Comparison of ENCODE assay signal across 1 cellular context in genomic region chr4:44157611-44158277, GRCh38.
TF ChIP-seq lines count a peak whose summit lies in the region.

No MANE protein-coding gene starts in this region.

TF ChIP-seq in IMR-90, 13 proteins besides CTCF, POLR2A, EP300 and RAD21 (continued from another document):
- TF ChIP-seq USF2 (IDR thresholded peaks at IDR 0.05; ENCODE audit: low read depth, low read length): no peak
- TF ChIP-seq ELK1 (IDR thresholded peaks at IDR 0.05; ENCODE audit: borderline replicate concordance, low read depth, low read length): no peak
- TF ChIP-seq RFX5 (IDR thresholded peaks at IDR 0.05; ENCODE audit: low read depth, low read length): no peak
- no peak for TF ChIP-seq CHD1 (IDR thresholded peaks at IDR 0.05; ENCODE audit: low read depth, low read length)
- TF ChIP-seq SMC3 (IDR thresholded peaks at IDR 0.05; ENCODE audit: low read depth, low read length): no peak
